Comparison of ENCODE assay signal across 8 cellular contexts in the genomic region with DNA sequence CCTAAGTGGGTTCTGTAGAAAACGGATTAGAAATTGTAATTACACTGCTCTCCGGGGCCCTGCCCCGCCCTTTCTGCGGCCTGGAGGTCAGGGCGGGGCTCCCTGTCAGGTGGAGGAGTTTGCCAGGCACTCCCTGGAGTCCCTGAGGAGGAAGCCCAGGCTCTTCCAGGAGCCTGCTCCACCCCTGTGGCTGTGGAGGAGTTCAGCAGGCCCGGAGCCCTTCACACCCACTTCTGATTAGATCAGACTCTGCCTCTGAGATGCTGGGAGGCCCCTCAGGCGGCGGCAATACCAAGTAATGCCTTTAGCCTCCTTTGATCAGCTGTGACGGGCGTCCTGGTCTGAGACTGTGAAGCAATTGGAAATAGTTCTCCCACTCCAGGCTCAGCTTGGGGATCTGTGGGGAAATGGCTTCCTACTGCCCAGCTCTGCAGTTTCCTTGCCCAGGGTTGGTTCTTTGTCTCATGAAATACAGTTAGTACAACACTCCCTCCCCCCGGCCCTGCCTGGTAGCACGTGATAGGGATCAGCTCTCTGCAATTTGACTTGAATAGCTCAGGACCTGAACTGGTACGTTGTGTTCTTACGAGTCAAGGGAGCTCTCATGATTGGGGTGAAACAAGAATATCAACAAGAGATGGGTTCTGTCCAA. TPM values are rescaled to one million over a fixed set of nuclear protein-coding genes. Genes with fewer than 3 reads are reported as not detected.
DNase-seq lines count a peak whose midpoint lies in the region; ATAC-seq, FAIRE-seq and TF ChIP-seq lines count a peak whose summit lies in the region.

No MANE protein-coding gene starts in this region.

- peaks cover 63% of the 10 kb centered on the region for H3K4me1 ChIP-seq in keratinocyte (ENCODE audit: control insufficient read depth, extremely low read depth, insufficient read depth, low read length)
- H3K4me1 ChIP-seq in stomach smooth muscle (ENCODE audit: control insufficient read depth, insufficient read depth, low read length), result peaks cover 16% of the 10 kb centered on the region
- no peaks in the 10 kb centered on the region for H3K4me1 ChIP-seq in CD4-positive, alpha-beta memory T cell (ENCODE audit: insufficient read depth, low read length)

- peak overlapping the region; percentile 96 for H3K27ac ChIP-seq in keratinocyte (ENCODE audit: control insufficient read depth, insufficient read depth, low read length)
- peak overlapping the region; percentile 70 for H3K27ac ChIP-seq in stomach smooth muscle (ENCODE audit: low read length)
- no peak overlapping the region for H3K27ac ChIP-seq in CD4-positive, alpha-beta memory T cell (ENCODE audit: low read depth, low read length)

- H3K4me1 Mint-ChIP-seq in CD4-positive, alpha-beta memory T cell, result no peaks in the 10 kb centered on the region

- CTCF ChIA-PET in CD4-positive, alpha-beta memory T cell (lab: Charles Lee; ENCODE audit: partially characterized antibody), result interaction anchor here (1.0 kb wide), 1 partner anchor 34 kb away, joined by 3 read pairs; no protein-coding TSS in a partner anchor

- H3K9me3 Mint-ChIP-seq in CD4-positive, alpha-beta memory T cell, result no peaks in the 10 kb centered on the region

- H3K9me3 ChIP-seq in keratinocyte (ENCODE audit: control insufficient read depth, low read depth, low read length) (no peaks in the 10 kb centered on the region), stomach smooth muscle (ENCODE audit: control insufficient read depth in 2 of 2, low read length in 2 of 2) (no peaks in the 10 kb centered on the region)
- no peaks in the 10 kb centered on the region for H3K9me3 ChIP-seq in CD4-positive, alpha-beta memory T cell (ENCODE audit: control insufficient read depth in 1 of 2, low read length in 2 of 2)

- POLR2A ChIA-PET in CD4-positive, alpha-beta memory T cell (lab: Charles Lee; ENCODE audit: partially characterized antibody), result no interaction called here

- H3K27me3 ChIP-seq in keratinocyte (ENCODE audit: control insufficient read depth, extremely low read depth, insufficient read depth, low read length) (no peaks in the 10 kb centered on the region), stomach smooth muscle (ENCODE audit: control insufficient read depth in 1 of 2, insufficient read depth in 2 of 2, low read length in 2 of 2) (no peaks in the 10 kb centered on the region)
- H3K27me3 ChIP-seq in CD4-positive, alpha-beta memory T cell (ENCODE audit: insufficient read depth, low read length), result no peaks in the 10 kb centered on the region

- dilution Hi-C loops in keratinocyte (cut with MboI; ENCODE audit: extremely low pct_ligation_motif_present, low sequenced_read_pairs), result no loop called here

- H3K36me3 Mint-ChIP-seq in CD4-positive, alpha-beta memory T cell, result no peaks in the 10 kb centered on the region

- H3K4me3 ChIP-seq in keratinocyte (ENCODE audit: control insufficient read depth in 2 of 3, extremely low read depth in 1 of 3, insufficient read depth in 2 of 3, low read depth in 1 of 3, low read length in 3 of 3), result peak overlapping the region in 2 of 3 experiments; percentile 3 to 39
- H3K4me3 ChIP-seq in stomach smooth muscle (ENCODE audit: low read length in 2 of 2), result no peak overlapping the region
- no peak overlapping the region for H3K4me3 ChIP-seq in CD4-positive, alpha-beta memory T cell (ENCODE audit: low read length in 2 of 2)

- peaks cover 6% of the 10 kb centered on the region for H3K9me1 ChIP-seq in keratinocyte (ENCODE audit: control insufficient read depth, extremely low read depth, insufficient read depth, low read length)

- in situ Hi-C loops in T47D (cut with HindIII; ENCODE audit: low pct_unique_long_range_greater_than_20kb, low sequenced_read_pairs), result no loop called here

- H2AFZ ChIP-seq in keratinocyte (ENCODE audit: control insufficient read depth, low read length), result no peak overlapping the region

- peaks cover 0 to 2% of the 10 kb centered on the region in 2 donors for H3K27me3 Mint-ChIP-seq in CD4-positive, alpha-beta memory T cell

- DNase-seq in HuH-7 (ENCODE audit: low spot score) (peak; percentile 54), T47D (ENCODE audit: low read depth in 1 of 2, low spot score in 1 of 2) (peak; percentile 82 to 92), keratinocyte (ENCODE audit: low read depth, low spot score) (no peak), posterior vena cava (ENCODE audit: low spot score) (no peak), NCI-H748 treated with DMSO at 0.1 percent for 48 hours (lab: John Stamatoyannopoulos, UW) (no peak)
- DNase-seq in CD4-positive, alpha-beta memory T cell, result no peak

- peaks cover 24 to 51% of the 10 kb centered on the region in 2 experiments for H3K36me3 ChIP-seq in keratinocyte (ENCODE audit: control insufficient read depth in 2 of 2, extremely low read depth in 1 of 2, insufficient read depth in 2 of 2, low read length in 2 of 2)
- H3K36me3 ChIP-seq in stomach smooth muscle (ENCODE audit: control insufficient read depth in 2 of 2, insufficient read depth in 2 of 2, low read length in 2 of 2), result peaks cover 4 to 17% of the 10 kb centered on the region in 2 donors
- H3K36me3 ChIP-seq in CD4-positive, alpha-beta memory T cell (ENCODE audit: insufficient read depth, low read length), result no peaks in the 10 kb centered on the region

- ATAC-seq in GM21723 (IDR thresholded peaks at IDR 0.05; ENCODE audit: unreplicated experiment), result no peak

- H3K9ac ChIP-seq in keratinocyte (ENCODE audit: control insufficient read depth, extremely low read depth, insufficient read depth, low read length) (peak overlapping the region; percentile 80), stomach smooth muscle (ENCODE audit: low read length in 2 of 2) (no peak overlapping the region)

- intact Hi-C loops in CD4-positive, alpha-beta memory T cell (cut with micrococcal nuclease), result no loop called here
- intact Hi-C loops in posterior vena cava (cut with DNase I), result no loop called here

- H3K79me2 ChIP-seq in keratinocyte (ENCODE audit: control insufficient read depth, insufficient read depth, low read length), result peaks cover 68% of the 10 kb centered on the region

- peaks cover 4% of the 10 kb centered on the region for H4K20me1 ChIP-seq in keratinocyte (ENCODE audit: control insufficient read depth, extremely low read depth, insufficient read depth, low read length)

- FAIRE-seq in keratinocyte (lab: Jason Lieb, UNC), result peak; percentile 91

- H3K4me2 ChIP-seq in keratinocyte (ENCODE audit: control insufficient read depth, extremely low read depth, insufficient read depth, low read depth, low read length), result peak overlapping the region; percentile 84

- H3K27ac Mint-ChIP-seq in CD4-positive, alpha-beta memory T cell, result no peak overlapping the region

- no peak overlapping the region for H3K4me3 Mint-ChIP-seq in CD4-positive, alpha-beta memory T cell

- TF ChIP-seq CTCF in keratinocyte (optimal IDR thresholded peaks at IDR 0.05 in 1 of 3, IDR thresholded peaks at IDR 0.05 in 1 of 3, conservative IDR thresholded peaks at IDR 0.05 in 1 of 3; ENCODE audit: extremely low read depth in 1 of 3, insufficient read depth in 2 of 3, low read length in 3 of 3), result peak in 1 of 3 experiments; percentile 12

RNA-seq across cellular contexts. Expression of gene BAIAP2, which starts 22.3 kb away (rescaled TPM):
- 48.9 to 74.4 TPM (median 56.7 TPM) in 3 replicates for polyA plus RNA-seq in keratinocyte
- polyA plus RNA-seq in keratinocyte (2011; ENCODE audit: low read depth), result 102 TPM
- polyA plus RNA-seq in keratinocyte (2011; cell fraction: cytosol; rRNA removed), result 30.3 and 63.1 TPM in 2 replicates
- polyA plus RNA-seq in keratinocyte (2011; cell fraction: nucleus; rRNA removed), result 87.9 and 109 TPM in 2 replicates
- polyA plus RNA-seq in keratinocyte (2012; ENCODE audit: low replicate concordance), result 66.3 and 124 TPM in 2 replicates
- 44.6 to 102 TPM (median 54.9 TPM) in 3 replicates for polyA minus RNA-seq in keratinocyte
- polyA minus RNA-seq in keratinocyte (2011; cell fraction: cytosol; rRNA and poly(A)+ RNA removed), result 94.8 TPM
- polyA minus RNA-seq in keratinocyte (2011; cell fraction: nucleus; rRNA and poly(A)+ RNA removed), result 66.4 and 99.6 TPM in 2 replicates
- 1 to 10 TPM; 5.4 to 7.2 TPM for total RNA-seq in CD4-positive, alpha-beta memory T cell
- 1 to 10 TPM; 2.1 to 5.6 TPM for polyA plus RNA-seq in CD4-positive, alpha-beta memory T cell
- 10 to 100 TPM; 18.2 to 30.5 TPM for total RNA-seq in posterior vena cava

Comparison
In these comparisons a context has a peak if more than half of its experiments do, and no peak if none do; other contexts are left out.
1. DNase-seq: peak in HuH-7 (single experiment) and T47D (2 of 2); none in keratinocyte (single experiment), CD4-positive, alpha-beta memory T cell (0 of 5), posterior vena cava (single experiment) and NCI-H748 treated with DMSO at 0.1 percent for 48 hours (single experiment).
2. H3K4me3 ChIP-seq: peak in keratinocyte (2 of 3); none in stomach smooth muscle (0 of 2) and CD4-positive, alpha-beta memory T cell (0 of 2).